ENCODE assay signal across 31 cellular contexts in genomic region chr12:115422845-115423545, GRCh38.
"Had no signal": no experiment of that assay in that cellular context is flagged by ENCODE, and none has a peak within 500 bp of the region (broad histone marks: within the 10 kb centered on the region; RNA-seq: fewer than 3 reads in every experiment).

No MANE protein-coding gene starts in this region.

- H3K36me3 Mint-ChIP-seq: activated naive CD8-positive, alpha-beta T cell; natural killer cell treated with Interleukin-12 subunit alpha and Interleukin-12 subunit beta and Interleukin-15 and Interleukin-18, amount 100 ng/mL, for 72 hours; stimulated activated memory B cell treated with anti-CD40 and anti-IgM and Interleukin-4, amounts not matched to agents 10 μg/mL and 1 μg/mL and 100 μg/mL, for 72 hours had no signal

- H3K36me3 ChIP-seq: colonic mucosa, esophagus squamous epithelium, gastrocnemius medialis, sigmoid colon, thyroid gland had no signal

- H3K9me3 ChIP-seq: colonic mucosa, esophagus squamous epithelium, gastrocnemius medialis, mucosa of descending colon, sigmoid colon, thyroid gland had no signal

- H3K4me3 Mint-ChIP-seq: activated naive CD8-positive, alpha-beta T cell; activated T-cell treated with anti-CD3 and anti-CD28 coated beads, Interleukin-2, amount 50 U/mL, for 72 hours; natural killer cell treated with Interleukin-12 subunit alpha and Interleukin-12 subunit beta and Interleukin-15 and Interleukin-18, amount 100 ng/mL, for 72 hours; stimulated activated memory B cell treated with anti-CD40 and anti-IgM and Interleukin-4, amounts not matched to agents 10 μg/mL and 1 μg/mL and 100 μg/mL, for 72 hours; stimulated activated naive CD8-positive, alpha-beta T cell treated with anti-CD3 and anti-CD28 coated beads, Interleukin-15, amount 100 ng/mL, for 72 hours had no signal

- H3K4me1 ChIP-seq: colonic mucosa, esophagus squamous epithelium, gastrocnemius medialis, sigmoid colon, thyroid gland had no signal

- H3K4me1 Mint-ChIP-seq: stimulated activated memory B cell treated with anti-CD40 and anti-IgM and Interleukin-4, amounts not matched to agents 10 μg/mL and 1 μg/mL and 100 μg/mL, for 72 hours; stimulated activated naive CD8-positive, alpha-beta T cell treated with anti-CD3 and anti-CD28 coated beads, Interleukin-15, amount 100 ng/mL, for 72 hours had no signal

- H3K27me3 ChIP-seq: colonic mucosa, esophagus squamous epithelium, sigmoid colon, thyroid gland had no signal

- DNase-seq: activated CD4-positive, alpha-beta T cell treated with anti-CD3 and anti-CD28 coated beads for 4 hours; activated CD4-positive, alpha-beta T cell treated with anti-CD3 and anti-CD28 coated beads, Interleukin-2, amount 50 U/mL, for 4 hours; activated effector memory CD4-positive, alpha-beta T cell treated with Interleukin-2 at 50 U/mL for 16 hours; activated naive CD4-positive, alpha-beta T cell treated with Interleukin-2 at 50 U/mL for 16 hours; activated T-cell treated with anti-CD3 and anti-CD28 coated beads for 4 hours; activated T-cell treated with anti-CD3 and anti-CD28 coated beads, Interleukin-2, amount 50 U/mL, for 72 hours; anterior cingulate cortex; colonic mucosa; effector CD8-positive, alpha-beta T cell; esophagus squamous epithelium; gastrocnemius medialis; hippocampal formation; kidney; left colon; mammary epithelial cell; sigmoid colon; small intestine; stimulated activated CD4-positive, alpha-beta T cell treated with anti-CD3 and anti-CD28 coated beads, Interleukin-1b, Interleukin-23, amount 100 ng/mL, for 48 hours; stimulated activated CD4-positive, alpha-beta T cell treated with anti-CD3 and anti-CD28 coated beads, Interleukin-4, amount 100 ng/mL, for 4 hours; stimulated activated CD8-positive, alpha-beta memory T cell treated with anti-CD3 and anti-CD28 coated beads, Interleukin-4, amount 100 ng/mL, for 48 hours; stimulated activated naive CD8-positive, alpha-beta T cell treated with anti-CD3 and anti-CD28 coated beads, Interleukin-15, amount 100 ng/mL, for 72 hours; substantia nigra; thyroid gland had no signal

- ATAC-seq: activated T-cell treated with anti-CD3 and anti-CD28 coated beads, Interleukin-2, amount 50 U/mL, for 72 hours; gastrocnemius medialis; mucosa of descending colon; natural killer cell treated with Interleukin-12 subunit alpha and Interleukin-12 subunit beta and Interleukin-15 and Interleukin-18, amount 100 ng/mL, for 72 hours; stimulated activated memory B cell treated with anti-CD40 and anti-IgM and Interleukin-4, amounts not matched to agents 10 μg/mL and 1 μg/mL and 100 μg/mL, for 72 hours; stimulated activated naive CD8-positive, alpha-beta T cell treated with anti-CD3 and anti-CD28 coated beads, Interleukin-15, amount 100 ng/mL, for 72 hours had no signal

- H3K27ac ChIP-seq: colonic mucosa, epithelial cell of prostate, esophagus squamous epithelium, gastrocnemius medialis, sigmoid colon, thyroid gland, VCaP had no signal

- FAIRE-seq: bronchial epithelial cell, endometrium, kidney, small intestine had no signal

- H3K27me3 Mint-ChIP-seq: activated naive CD8-positive, alpha-beta T cell; natural killer cell treated with Interleukin-12 subunit alpha and Interleukin-12 subunit beta and Interleukin-15 and Interleukin-18, amount 100 ng/mL, for 72 hours; stimulated activated memory B cell treated with anti-CD40 and anti-IgM and Interleukin-4, amounts not matched to agents 10 μg/mL and 1 μg/mL and 100 μg/mL, for 72 hours; stimulated activated naive CD8-positive, alpha-beta T cell treated with anti-CD3 and anti-CD28 coated beads, Interleukin-15, amount 100 ng/mL, for 72 hours had no signal

- H3K9me3 Mint-ChIP-seq: stimulated activated memory B cell treated with anti-CD40 and anti-IgM and Interleukin-4, amounts not matched to agents 10 μg/mL and 1 μg/mL and 100 μg/mL, for 72 hours; stimulated activated naive CD8-positive, alpha-beta T cell treated with anti-CD3 and anti-CD28 coated beads, Interleukin-15, amount 100 ng/mL, for 72 hours had no signal

- H3K4me3 ChIP-seq: colonic mucosa, esophagus squamous epithelium, gastrocnemius medialis, mucosa of descending colon, sigmoid colon, thyroid gland had no signal

- H3K27ac Mint-ChIP-seq: activated naive CD8-positive, alpha-beta T cell; activated T-cell treated with anti-CD3 and anti-CD28 coated beads, Interleukin-2, amount 50 U/mL, for 72 hours; natural killer cell treated with Interleukin-12 subunit alpha and Interleukin-12 subunit beta and Interleukin-15 and Interleukin-18, amount 100 ng/mL, for 72 hours; stimulated activated memory B cell treated with anti-CD40 and anti-IgM and Interleukin-4, amounts not matched to agents 10 μg/mL and 1 μg/mL and 100 μg/mL, for 72 hours; stimulated activated naive CD8-positive, alpha-beta T cell treated with anti-CD3 and anti-CD28 coated beads, Interleukin-15, amount 100 ng/mL, for 72 hours had no signal
